13 cellular contexts compared by ENCODE assay signal in the genomic region with DNA sequence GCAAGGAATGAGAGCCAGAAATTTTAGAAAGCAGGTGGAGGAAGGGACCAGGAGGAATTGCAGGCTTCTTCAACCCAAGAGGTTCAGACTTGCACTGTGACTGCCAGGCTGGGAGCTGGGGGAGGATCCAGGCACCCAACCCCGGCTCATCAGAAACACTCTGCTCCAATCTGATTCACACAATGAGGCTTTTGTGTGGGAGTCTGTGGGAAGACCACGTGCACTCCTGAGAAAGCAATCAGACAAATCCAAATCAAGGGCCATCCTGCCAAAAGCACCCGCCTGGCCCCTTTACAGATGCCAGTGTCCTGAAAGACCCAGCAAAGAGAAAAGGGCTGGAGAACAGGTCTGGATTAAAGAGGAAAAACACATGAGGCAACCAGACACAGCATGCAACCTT. TPM values are rescaled to one million over a fixed set of nuclear protein-coding genes. Genes with fewer than 3 reads are reported as not detected.
DNase-seq lines count a peak whose midpoint lies in the region; ATAC-seq and TF ChIP-seq lines count a peak whose summit lies in the region.
"Had no signal": no experiment of that assay in that cellular context is flagged by ENCODE, and none has a peak within 500 bp of the region (broad histone marks: within the 10 kb centered on the region; RNA-seq: fewer than 3 reads in every experiment).

No MANE protein-coding gene starts in this region.

- peaks cover 77% of the 10 kb centered on the region for H3K79me2 ChIP-seq in mammary epithelial cell (ENCODE audit: insufficient read depth, low read length)

- H2AK5ac ChIP-seq in IMR-90 (ENCODE audit: low read depth, low read length), result no peak overlapping the region

- no peak overlapping the region for H2BK120ac ChIP-seq in IMR-90 (ENCODE audit: low read depth, low read length)

- TF ChIP-seq RAD21 in IMR-90 (IDR thresholded peaks at IDR 0.05; ENCODE audit: low read length), result no peak

- H3K27ac ChIP-seq in IMR-90 (ENCODE audit: insufficient read depth, low read length) (no peak overlapping the region), mammary epithelial cell (ENCODE audit: insufficient read depth, low read depth, low read length) (no peak overlapping the region), gastrocnemius medialis (peak overlapping the region; percentile 21 to 64 (median 47)), stomach (peak overlapping the region in 1 of 5 donors; percentile 43)
- H3K27ac ChIP-seq in effector memory CD4-positive, alpha-beta T cell (ENCODE audit: insufficient read depth, low read length, poor library complexity, severe bottlenecking), result no peak overlapping the region
- H3K27ac ChIP-seq: SJCRH30 had no signal

- dilution Hi-C loops in IMR-90 (cut with HindIII; ENCODE audit: low sequenced_read_pairs, unreplicated experiment) (no loop called here), mammary epithelial cell (cut with HindIII; ENCODE audit: low sequenced_read_pairs) (no loop called here)

- no peak overlapping the region for H4K91ac ChIP-seq in IMR-90 (ENCODE audit: insufficient read depth, low read depth, low read length)

- H3K56ac ChIP-seq in IMR-90 (ENCODE audit: extremely low read depth, insufficient read depth, low read length), result no peak overlapping the region

- peak; percentile 50 for DNase-seq in IMR-90
- DNase-seq in mammary epithelial cell, result peak; percentile 43
- DNase-seq in kidney glomerular epithelial cell (lab: John Stamatoyannopoulos, UW), result peak; percentile 34
- no peak for DNase-seq in gastrocnemius medialis
- no peak for DNase-seq in effector memory CD4-positive, alpha-beta T cell
- no peak for DNase-seq in stomach
- DNase-seq in stimulated activated CD4-positive, alpha-beta T cell treated with anti-CD3 and anti-CD28 coated beads, Interleukin-4, amount 100 ng/mL, for 24 hours, result no peak
- DNase-seq: activated B cell treated with CpG ODN at 0.5 μM for 24 hours, HFFc6, NCI-H345, sigmoid colon had no signal

- no peak overlapping the region for H2BK20ac ChIP-seq in IMR-90 (ENCODE audit: low read depth, low read length)

- H3K14ac ChIP-seq in IMR-90 (replicated peaks; ENCODE audit: low read depth, low read length), result no peak overlapping the region

- H3K4me1 ChIP-seq in IMR-90 (ENCODE audit: control insufficient read depth, insufficient read depth, low read length), result peaks cover 14% of the 10 kb centered on the region; the same call in 1 of the 2 replicates
- H3K4me1 ChIP-seq in mammary epithelial cell (ENCODE audit: insufficient read depth, low read length), result peaks cover 5% of the 10 kb centered on the region
- peaks cover 28 to 33% of the 10 kb centered on the region in 2 donors for H3K4me1 ChIP-seq in gastrocnemius medialis
- no peaks in the 10 kb centered on the region for H3K4me1 ChIP-seq in effector memory CD4-positive, alpha-beta T cell (ENCODE audit: control insufficient read depth, insufficient read depth, low read length, poor library complexity, severe bottlenecking)
- H3K4me1 ChIP-seq in stomach, result peaks cover 0 to 29% (median 19%) of the 10 kb centered on the region in 4 donors
- H3K4me1 ChIP-seq: SJCRH30 had no signal

- H3K9ac ChIP-seq in IMR-90 (ENCODE audit: low read depth, low read length) (no peak overlapping the region), mammary epithelial cell (ENCODE audit: insufficient read depth, low read length) (no peak overlapping the region)

- no peak for TF ChIP-seq CTCF in IMR-90 (conservative IDR thresholded peaks at IDR 0.05; ENCODE audit: low read depth, low read length)
- TF ChIP-seq CTCF in mammary epithelial cell (conservative IDR thresholded peaks at IDR 0.05 in 1 of 2, IDR thresholded peaks at IDR 0.05 in 1 of 2; ENCODE audit: extremely low read depth in 1 of 2, insufficient read depth in 1 of 2, low read depth in 1 of 2, low read length in 2 of 2), result no peak
- TF ChIP-seq CTCF in gastrocnemius medialis (IDR thresholded peaks at IDR 0.05 in 4 of 5, conservative IDR thresholded peaks at IDR 0.05 in 1 of 5), result no peak
- TF ChIP-seq CTCF in stomach (IDR thresholded peaks at IDR 0.05), result no peak

- H4K8ac ChIP-seq in IMR-90 (ENCODE audit: low read depth in 2 of 2, low read length in 2 of 2), result no peak overlapping the region

- POLR2A ChIA-PET in IMR-90 (lab: Charles Lee; ENCODE audit: unreplicated experiment), result no interaction called here

- no peak overlapping the region for H3K4ac ChIP-seq in IMR-90 (ENCODE audit: low read depth, low read length)

- CTCF ChIA-PET in IMR-90 (lab: Yijun Ruan, JAX), result no interaction called here
- CTCF ChIA-PET in mammary epithelial cell (lab: Charles Lee; ENCODE audit: low non-redundant PET), result no interaction called here

- no peaks in the 10 kb centered on the region; a peak in 1 of 4 replicates for H3K79me1 ChIP-seq in IMR-90 (ENCODE audit: low read depth in 1 of 2, low read length in 2 of 2)

- H3K4me2 ChIP-seq in IMR-90 (ENCODE audit: low read depth, low read length), result no peak overlapping the region
- no peak overlapping the region for H3K4me2 ChIP-seq in mammary epithelial cell (ENCODE audit: insufficient read depth, low read depth, low read length)

- in situ Hi-C loops in IMR-90 (cut with MboI; ENCODE audit: low sequenced_read_pairs), result no loop called here
- in situ Hi-C loops in mammary epithelial cell (cut with MboI; ENCODE audit: low sequenced_read_pairs in 2 of 2), result no loop called here
- in situ Hi-C loops in gastrocnemius medialis (cut with MboI; ENCODE audit: low sequenced_read_pairs in 4 of 4), result no loop called here

- H4K20me1 ChIP-seq in IMR-90 (ENCODE audit: insufficient read depth, low read length), result no peaks in the 10 kb centered on the region
- H4K20me1 ChIP-seq in mammary epithelial cell (ENCODE audit: insufficient read depth, low read length), result no peaks in the 10 kb centered on the region

- TF ChIP-seq POLR2A in IMR-90 (IDR thresholded peaks at IDR 0.05; ENCODE audit: low read depth, low read length) (no peak), gastrocnemius medialis (IDR thresholded peaks at IDR 0.05) (no peak), stomach (IDR thresholded peaks at IDR 0.05) (no peak)

- WGBS in IMR-90 (ENCODE audit: extremely low coverage in 2 of 2, insufficient read length in 1 of 2), 2 experiments, result no CpG with 5 or more reads among the region's 3 CpGs
- WGBS in mammary epithelial cell (ENCODE audit: low coverage, missing lambda C conversion rate), result 36% methylated on average over 3 of the region's 3 CpGs
- WGBS in stomach, 5 donors, result 55 to 65% (median 57%) methylated on average over 3 of the region's 3 CpGs

- no peak overlapping the region for H2AK9ac ChIP-seq in IMR-90 (replicated peaks; ENCODE audit: low read depth, low read length, poor library complexity)

- H3K18ac ChIP-seq in IMR-90 (ENCODE audit: low read depth, low read length), result no peak overlapping the region

- no peak overlapping the region for H3K23ac ChIP-seq in IMR-90 (ENCODE audit: low read depth, low read length)

- 0 out of 2 replicates have a peak, but pooled peaks cover 3% of the 10 kb centered on the region for H3K9me1 ChIP-seq in IMR-90 (ENCODE audit: insufficient read depth, low read length)

- H3K4me3 ChIP-seq in IMR-90 (ENCODE audit: insufficient read depth, low read depth, low read length) (no peak overlapping the region), mammary epithelial cell (replicated peaks in 1 of 3; ENCODE audit: insufficient read depth in 1 of 3, low read depth in 2 of 3, low read length in 3 of 3) (no peak overlapping the region), gastrocnemius medialis (no peak overlapping the region), stomach (no peak overlapping the region)
- no peak overlapping the region for H3K4me3 ChIP-seq in effector memory CD4-positive, alpha-beta T cell (ENCODE audit: insufficient read depth, low read depth, low read length, poor library complexity, severe bottlenecking)
- H3K4me3 ChIP-seq: sigmoid colon, SJCRH30 had no signal

- BruUV-seq in IMR-90 (replicated peaks; lab: Mats Ljungman, UMichigan) (no TSS peak), mammary epithelial cell (replicated peaks; lab: Mats Ljungman, UMichigan) (no TSS peak)

- no peak overlapping the region for H2BK15ac ChIP-seq in IMR-90 (ENCODE audit: low read depth, low read length)

- H3K9me3 ChIP-seq in IMR-90 (ENCODE audit: control insufficient read depth, insufficient read depth, low read length) (no peaks in the 10 kb centered on the region), mammary epithelial cell (replicated peaks; ENCODE audit: insufficient read depth, low read length) (no peaks in the 10 kb centered on the region), gastrocnemius medialis (no peaks in the 10 kb centered on the region), stomach (no peaks in the 10 kb centered on the region)
- no peaks in the 10 kb centered on the region for H3K9me3 ChIP-seq in effector memory CD4-positive, alpha-beta T cell (ENCODE audit: control insufficient read depth, low read length)
- H3K9me3 ChIP-seq: sigmoid colon, SJCRH30 had no signal

- TF ChIP-seq EP300 in stomach (IDR thresholded peaks at IDR 0.05), result no peak

- no peak overlapping the region for H2BK5ac ChIP-seq in IMR-90 (ENCODE audit: low read depth, low read length, poor library complexity, severe bottlenecking)

- H2AFZ ChIP-seq in IMR-90 (replicated peaks; ENCODE audit: low read length, poor library complexity), result no peak overlapping the region
- H2AFZ ChIP-seq in mammary epithelial cell (ENCODE audit: low read depth, low read length), result no peak overlapping the region

- intact Hi-C loops in IMR-90 (cut with micrococcal nuclease), result no loop called here
- intact Hi-C loops in mammary epithelial cell (cut with micrococcal nuclease), result no loop called here
- intact Hi-C loops in gastrocnemius medialis (cut with DNase I; ENCODE audit: low total_unique reads), result no loop called here
- intact Hi-C loops in stomach (cut with DNase I; ENCODE audit: low total_unique reads), result no loop called here

- peak; percentile 45 for ATAC-seq in IMR-90 (ENCODE audit: low read depth)
- ATAC-seq in gastrocnemius medialis, result peak in 1 of 2 donors; percentile 7
- ATAC-seq in GM18867 (IDR thresholded peaks at IDR 0.05; ENCODE audit: unreplicated experiment), result no peak

- H3K27me3 ChIP-seq in IMR-90 (ENCODE audit: control insufficient read depth, insufficient read depth, low read length), result no peaks in the 10 kb centered on the region; the same call in 1 of the 2 replicates
- no peaks in the 10 kb centered on the region for H3K27me3 ChIP-seq in mammary epithelial cell (ENCODE audit: insufficient read depth, low read length)
- H3K27me3 ChIP-seq in gastrocnemius medialis, result no peaks in the 10 kb centered on the region
- no peaks in the 10 kb centered on the region for H3K27me3 ChIP-seq in effector memory CD4-positive, alpha-beta T cell (replicated peaks; ENCODE audit: control insufficient read depth, insufficient read depth, low read length, poor library complexity, severe bottlenecking)
- no peaks in the 10 kb centered on the region for H3K27me3 ChIP-seq in stomach
- H3K27me3 ChIP-seq: sigmoid colon, SJCRH30 had no signal

- H3K36me3 ChIP-seq in IMR-90 (ENCODE audit: control insufficient read depth, insufficient read depth, low read length), result no peaks in the 10 kb centered on the region
- peaks cover 5% of the 10 kb centered on the region for H3K36me3 ChIP-seq in mammary epithelial cell (ENCODE audit: insufficient read depth, low read length)
- H3K36me3 ChIP-seq in gastrocnemius medialis, result no peaks in the 10 kb centered on the region
- no peaks in the 10 kb centered on the region for H3K36me3 ChIP-seq in effector memory CD4-positive, alpha-beta T cell (ENCODE audit: control insufficient read depth, insufficient read depth, low read length)
- no peaks in the 10 kb centered on the region for H3K36me3 ChIP-seq in stomach
- H3K36me3 ChIP-seq: sigmoid colon, SJCRH30 had no signal

- H4K5ac ChIP-seq in IMR-90 (ENCODE audit: low read depth, low read length), result no peak overlapping the region

RNA-seq across cellular contexts. Expression of gene SCARB1, which starts 16.0 kb away (rescaled TPM):
- total RNA-seq in IMR-90 (2012; rRNA removed) (3.0 and 3.6 TPM in 2 replicates), mammary epithelial cell (10 to 100 TPM; 44.8 to 60.9 TPM), gastrocnemius medialis (1 to 10 TPM; 5.4 to 8.7 (median 6.2) TPM), stomach (10 to 100 TPM in 2 of 5 donors, 1 to 10 TPM in 3; 2.9 to 63.7 (median 8.3) TPM)
- polyA plus RNA-seq in IMR-90 (2012; rRNA removed) (24.8 and 27.0 TPM in 2 replicates), mammary epithelial cell (122 TPM), stomach (10 to 100 TPM in 1 of 3 donors, 1 to 10 TPM in 2; 6.7 to 19.4 (median 9.3) TPM)
- polyA plus RNA-seq in IMR-90 (2012; cell fraction: cytosol; rRNA removed), result 20.5 and 47.8 TPM in 2 replicates
- 36.2 and 109 TPM in 2 replicates for polyA plus RNA-seq in IMR-90 (2012; cell fraction: nucleus; rRNA removed; ENCODE audit: low replicate concordance)
- 117 TPM for polyA minus RNA-seq in mammary epithelial cell

Comparison
In these comparisons a context has a peak if more than half of its experiments do, and no peak if none do; other contexts are left out.
1. DNase-seq: peak in IMR-90 (single experiment), mammary epithelial cell (single experiment) and kidney glomerular epithelial cell (single experiment); none in gastrocnemius medialis (0 of 2), effector memory CD4-positive, alpha-beta T cell (0 of 3), stomach (single experiment) and stimulated activated CD4-positive, alpha-beta T cell treated with anti-CD3 and anti-CD28 coated beads, Interleukin-4, amount 100 ng/mL, for 24 hours (single experiment).
2. H3K27ac ChIP-seq: peak in gastrocnemius medialis (4 of 4); none in IMR-90 (single experiment), mammary epithelial cell (single experiment) and effector memory CD4-positive, alpha-beta T cell (single experiment).